29 cellular contexts compared by ENCODE assay signal in genomic region chr15:73493936-73494335, GRCh38. TPM values are rescaled to one million over a fixed set of nuclear protein-coding genes. Genes with fewer than 3 reads are reported as not detected.
DNase-seq lines count a peak whose midpoint lies in the region; ATAC-seq, FAIRE-seq and TF ChIP-seq lines count a peak whose summit lies in the region.
"Had no signal": no experiment of that assay in that cellular context is flagged by ENCODE, and none has a peak within 500 bp of the region (broad histone marks: within the 10 kb centered on the region; RNA-seq: fewer than 3 reads in every experiment).

No MANE protein-coding gene starts in this region.

- H3K9me3 ChIP-seq in GM23248 (ENCODE audit: low read depth) (no peaks in the 10 kb centered on the region), PC-9 (ENCODE audit: insufficient read depth, low read depth) (no peaks in the 10 kb centered on the region)
- H3K9me3 ChIP-seq: A549; BE2C; BLaER1 treated with 17β-estradiol and CSF1 and Interleukin-3, amounts not matched to agents 10 nM and 100 nM; HAP-1 had no signal

- no peak overlapping the region for H3K9ac ChIP-seq in GM23248
- H3K9ac ChIP-seq: BLaER1 treated with 17β-estradiol and CSF1 and Interleukin-3, amounts not matched to agents 10 nM and 100 nM had no signal

- H2AFZ ChIP-seq in GM23248 (no peak overlapping the region), PC-9 (no peak overlapping the region)

- H3K79me2 ChIP-seq in GM23248 (ENCODE audit: insufficient read depth) (no peaks in the 10 kb centered on the region), PC-9 (ENCODE audit: low read depth) (no peaks in the 10 kb centered on the region)

- ATAC-seq in HG02571 (IDR thresholded peaks at IDR 0.05; ENCODE audit: unreplicated experiment) (no peak), GM19395 (IDR thresholded peaks at IDR 0.05; ENCODE audit: unreplicated experiment) (no peak)
- ATAC-seq: A549 had no signal

- no peaks in the 10 kb centered on the region for H3K36me3 Mint-ChIP-seq in activated T-helper 1 cell treated with anti-CD3 and anti-CD28 coated beads, Interleukin-12 subunit alpha, Interleukin-12 subunit beta, Interleukin-2, Interleukin-4 antibody, amounts not matched to agents 30 ng/mL and 10 ng/mL and 1 ng/mL, durations not matched to agents 14 hours and 24 hours and 36 hours (ENCODE audit: low read depth)
- H3K36me3 Mint-ChIP-seq: CD14-positive monocyte; CD8-positive, alpha-beta memory T cell had no signal

- no TSS peak for BruUV-seq in PC-9 (replicated peaks; lab: Mats Ljungman, UMichigan)

- H3K4me1 ChIP-seq in GM23248 (ENCODE audit: insufficient read depth), result no peaks in the 10 kb centered on the region
- peaks cover 20% of the 10 kb centered on the region for H3K4me1 ChIP-seq in PC-9 (replicated peaks; ENCODE audit: insufficient read depth)
- H3K4me1 ChIP-seq: A549; BE2C; BLaER1 treated with 17β-estradiol and CSF1 and Interleukin-3, amounts not matched to agents 10 nM and 100 nM; HAP-1 had no signal

- no peak for FAIRE-seq in bronchial epithelial cell (lab: Jason Lieb, UNC)
- FAIRE-seq: A549, D721Med, GM12891, GM18507, H54 had no signal

- DNase-seq in GM23248, result peak; percentile 10
- peak in 1 of 2 experiments; percentile 80 for DNase-seq in PC-9
- peak; percentile 10 for DNase-seq in bronchial epithelial cell (ENCODE audit: low read depth)
- peak; percentile 0 to 7 for DNase-seq in foreskin fibroblast
- no peak for DNase-seq in GM19238 (ENCODE audit: insufficient read length, low spot score)
- DNase-seq in activated T-helper 1 cell treated with anti-CD3 and anti-CD28 coated beads, Interleukin-12 subunit alpha, Interleukin-12 subunit beta, Interleukin-2, Interleukin-4 antibody, amounts not matched to agents 30 ng/mL and 10 ng/mL and 1 ng/mL, durations not matched to agents 14 hours and 24 hours and 36 hours (ENCODE audit: low spot score), result no peak
- DNase-seq: 8988T; ACHN; AML-193; BE2C; CD4-positive, alpha-beta T cell; CD8-positive, alpha-beta memory T cell; DMS 273 treated with DMSO at 0.1 percent for 48 hours; DMS79 treated with DMSO at 0.1 percent for 48 hours; GF-D8; GOT3; HFFc6 had no signal

- no peak overlapping the region for H3K27ac ChIP-seq in GM23248
- no peak overlapping the region for H3K27ac ChIP-seq in PC-9
- H3K27ac ChIP-seq: A549; BLaER1 treated with 17β-estradiol and CSF1 and Interleukin-3, amounts not matched to agents 10 nM and 100 nM had no signal

- in situ Hi-C loops in GM23248 (cut with MboI), result no loop called here

- POLR2A ChIA-PET in PC-9 (lab: Charles Lee; ENCODE audit: unreplicated experiment), result no interaction called here

- no peaks in the 10 kb centered on the region for H3K4me1 Mint-ChIP-seq in activated T-helper 1 cell treated with anti-CD3 and anti-CD28 coated beads, Interleukin-12 subunit alpha, Interleukin-12 subunit beta, Interleukin-2, Interleukin-4 antibody, amounts not matched to agents 30 ng/mL and 10 ng/mL and 1 ng/mL, durations not matched to agents 14 hours and 24 hours and 36 hours (ENCODE audit: low read depth)
- H3K4me1 Mint-ChIP-seq: CD14-positive monocyte; CD8-positive, alpha-beta memory T cell had no signal

- CTCF ChIA-PET in PC-9 (lab: Charles Lee), result no interaction called here

- intact Hi-C loops in PC-9 (cut with micrococcal nuclease; ENCODE audit: unreplicated experiment), result no loop called here
- intact Hi-C loops in activated T-helper 1 cell treated with anti-CD3 and anti-CD28 coated beads, Interleukin-12 subunit alpha, Interleukin-12 subunit beta, Interleukin-2, Interleukin-4 antibody, amounts not matched to agents 30 ng/mL and 10 ng/mL and 1 ng/mL, durations not matched to agents 14 hours and 24 hours and 36 hours (cut with micrococcal nuclease), result no loop called here

- H3K27me3 ChIP-seq in GM23248 (replicated peaks; ENCODE audit: insufficient read depth), result peaks cover 13% of the 10 kb centered on the region; the same call in 1 of the 2 replicates
- H3K27me3 ChIP-seq in PC-9 (ENCODE audit: insufficient read depth, low read depth), result no peaks in the 10 kb centered on the region
- H3K27me3 ChIP-seq in bronchial epithelial cell (ENCODE audit: control insufficient read depth, insufficient read depth, low read length), result no peaks in the 10 kb centered on the region
- H3K27me3 ChIP-seq: BLaER1 treated with 17β-estradiol and CSF1 and Interleukin-3, amounts not matched to agents 10 nM and 100 nM had no signal

- H3K4me2 ChIP-seq in GM23248 (ENCODE audit: unreplicated experiment), result no peak overlapping the region
- peak overlapping the region; percentile 17; the same call in 1 of the 2 replicates for H3K4me2 ChIP-seq in PC-9
- H3K4me2 ChIP-seq: A549; BLaER1 treated with 17β-estradiol and CSF1 and Interleukin-3, amounts not matched to agents 10 nM and 100 nM had no signal

- no peaks in the 10 kb centered on the region for H3K9me2 ChIP-seq in GM23248 (ENCODE audit: insufficient read depth)
- H3K9me2 ChIP-seq in PC-9 (ENCODE audit: insufficient read depth), result no peaks in the 10 kb centered on the region

- 94% methylated on average over 2 of the region's 2 CpGs for WGBS in GM23248 (ENCODE audit: low coverage in 1 of 2, low lambda C conversion rate in 2 of 2, missing lambda C conversion rate in 2 of 2), 2 experiments

- H3K36me3 ChIP-seq in GM23248 (ENCODE audit: low read depth) (no peaks in the 10 kb centered on the region), PC-9 (ENCODE audit: low read depth) (no peaks in the 10 kb centered on the region), bronchial epithelial cell (ENCODE audit: control insufficient read depth, insufficient read depth, low read length) (no peaks in the 10 kb centered on the region)
- H3K36me3 ChIP-seq: BE2C; BLaER1 treated with 17β-estradiol and CSF1 and Interleukin-3, amounts not matched to agents 10 nM and 100 nM; HAP-1 had no signal

- H3K4me3 Mint-ChIP-seq in activated T-helper 1 cell treated with anti-CD3 and anti-CD28 coated beads, Interleukin-12 subunit alpha, Interleukin-12 subunit beta, Interleukin-2, Interleukin-4 antibody, amounts not matched to agents 30 ng/mL and 10 ng/mL and 1 ng/mL, durations not matched to agents 14 hours and 24 hours and 36 hours, result no peak overlapping the region
- H3K4me3 Mint-ChIP-seq: CD14-positive monocyte; CD4-positive, alpha-beta T cell; CD8-positive, alpha-beta memory T cell; HFFc6 had no signal

- H3K27ac Mint-ChIP-seq in activated T-helper 1 cell treated with anti-CD3 and anti-CD28 coated beads, Interleukin-12 subunit alpha, Interleukin-12 subunit beta, Interleukin-2, Interleukin-4 antibody, amounts not matched to agents 30 ng/mL and 10 ng/mL and 1 ng/mL, durations not matched to agents 14 hours and 24 hours and 36 hours, result no peak overlapping the region
- H3K27ac Mint-ChIP-seq: CD14-positive monocyte; CD4-positive, alpha-beta T cell; CD8-positive, alpha-beta memory T cell; HFFc6 had no signal

- H4K20me1 ChIP-seq in GM23248 (ENCODE audit: insufficient read depth) (no peaks in the 10 kb centered on the region), PC-9 (ENCODE audit: insufficient read depth) (no peaks in the 10 kb centered on the region)
- H4K20me1 ChIP-seq: BLaER1 treated with 17β-estradiol and CSF1 and Interleukin-3, amounts not matched to agents 10 nM and 100 nM had no signal

- H3K4me3 ChIP-seq in GM23248 (no peak overlapping the region), PC-9 (no peak overlapping the region), bronchial epithelial cell (ENCODE audit: low read depth, low read length) (no peak overlapping the region), foreskin fibroblast (ENCODE audit: low read depth in 1 of 2, low read length in 2 of 2) (no peak overlapping the region)
- H3K4me3 ChIP-seq: A549; BLaER1 treated with 17β-estradiol and CSF1 and Interleukin-3, amounts not matched to agents 10 nM and 100 nM; HAP-1 had no signal

- H3K9me3 Mint-ChIP-seq in activated T-helper 1 cell treated with anti-CD3 and anti-CD28 coated beads, Interleukin-12 subunit alpha, Interleukin-12 subunit beta, Interleukin-2, Interleukin-4 antibody, amounts not matched to agents 30 ng/mL and 10 ng/mL and 1 ng/mL, durations not matched to agents 14 hours and 24 hours and 36 hours, result no peaks in the 10 kb centered on the region
- H3K9me3 Mint-ChIP-seq: CD4-positive, alpha-beta T cell; CD8-positive, alpha-beta memory T cell; HFFc6 had no signal

- TF ChIP-seq CTCF in PC-9 (conservative IDR thresholded peaks at IDR 0.05) (no peak), bronchial epithelial cell (IDR thresholded peaks at IDR 0.05; ENCODE audit: insufficient read depth, low read length, severe bottlenecking) (no peak), foreskin fibroblast (IDR thresholded peaks at IDR 0.05; ENCODE audit: low read depth, low read length) (no peak)

- peaks cover 26% of the 10 kb centered on the region for H3K27me3 Mint-ChIP-seq in activated T-helper 1 cell treated with anti-CD3 and anti-CD28 coated beads, Interleukin-12 subunit alpha, Interleukin-12 subunit beta, Interleukin-2, Interleukin-4 antibody, amounts not matched to agents 30 ng/mL and 10 ng/mL and 1 ng/mL, durations not matched to agents 14 hours and 24 hours and 36 hours (ENCODE audit: insufficient read depth)

- H3F3A ChIP-seq in GM23248 (ENCODE audit: insufficient read depth), result no peaks in the 10 kb centered on the region
- no peaks in the 10 kb centered on the region for H3F3A ChIP-seq in PC-9 (ENCODE audit: insufficient read depth, low read depth)

RNA-seq across cellular contexts. Expression of gene REC114, which starts 51.0 kb away (rescaled TPM):
- total RNA-seq in GM23248 (2014; rRNA removed; shearing (Covaris generic)), result not detected in 2 replicates
- not detected in 2 replicates for polyA plus RNA-seq in GM23248 (2016; fragmentation: Nextera tagmentation; extraction: Ambion mirVana)
- total RNA-seq in PC-9 (2021) (not detected in 2 replicates), bronchial epithelial cell (not detected in 2 replicates)
- not detected in 2 replicates for total RNA-seq in activated T-helper 1 cell treated with anti-CD3 and anti-CD28 coated beads, Interleukin-12 subunit alpha, Interleukin-12 subunit beta, Interleukin-2, Interleukin-4 antibody, amounts not matched to agents 30 ng/mL and 10 ng/mL and 1 ng/mL, durations not matched to agents 14 hours and 24 hours and 36 hours
- total RNA-seq: CD4-positive, alpha-beta T cell; CD8-positive, alpha-beta memory T cell; Daoy; G401; HFFc6 had no signal
- polyA plus RNA-seq: A549; CD14-positive monocyte; CD8-positive, alpha-beta memory T cell had no signal

Comparison
In these comparisons a context has a peak if more than half of its experiments do, and no peak if none do; other contexts are left out.
1. DNase-seq: peak in GM23248 (single experiment), bronchial epithelial cell (single experiment) and foreskin fibroblast (2 of 2); none in GM19238 (single experiment) and activated T-helper 1 cell treated with anti-CD3 and anti-CD28 coated beads, Interleukin-12 subunit alpha, Interleukin-12 subunit beta, Interleukin-2, Interleukin-4 antibody, amounts not matched to agents 30 ng/mL and 10 ng/mL and 1 ng/mL, durations not matched to agents 14 hours and 24 hours and 36 hours (single experiment).